12 cellular contexts compared by ENCODE assay signal in the genomic region with DNA sequence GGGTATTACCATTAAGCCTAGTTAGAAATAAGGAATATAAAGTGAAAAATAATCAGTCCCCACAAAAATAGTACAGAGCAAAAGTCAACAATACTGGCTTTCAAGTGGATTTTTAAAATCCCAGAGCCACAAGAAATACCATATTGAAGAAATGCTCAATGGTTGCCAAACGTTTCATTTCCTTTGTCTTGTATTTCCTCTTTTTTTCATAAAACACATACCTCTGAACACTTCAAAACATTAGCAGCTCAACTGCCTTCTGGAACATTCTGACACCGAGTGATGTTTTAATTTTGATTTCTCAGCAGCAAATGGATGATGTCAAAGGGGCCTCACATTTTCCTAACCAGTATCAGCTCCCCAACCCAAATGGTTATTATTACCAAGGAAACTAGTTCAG. TPM values are rescaled to one million over a fixed set of nuclear protein-coding genes. Genes with fewer than 3 reads are reported as not detected.
DNase-seq lines count a peak whose midpoint lies in the region; ATAC-seq and TF ChIP-seq lines count a peak whose summit lies in the region.
"Had no signal": no experiment of that assay in that cellular context is flagged by ENCODE, and none has a peak within 500 bp of the region (broad histone marks: within the 10 kb centered on the region; RNA-seq: fewer than 3 reads in every experiment).

No MANE protein-coding gene starts in this region.

- H3K36me3 Mint-ChIP-seq in stimulated activated naive CD8-positive, alpha-beta T cell treated with anti-CD3 and anti-CD28 coated beads, Interleukin-15, Interleukin-2, amounts not matched to agents 100 ng/mL and 50 ng/mL, for 24 hours (ENCODE audit: low read depth), result no peaks in the 10 kb centered on the region
- H3K36me3 Mint-ChIP-seq in MCF 10A (ENCODE audit: insufficient read depth, unreplicated experiment) (peaks cover 3% of the 10 kb centered on the region), nephron (ENCODE audit: low read depth) (no peaks in the 10 kb centered on the region)

- H3K27me3 ChIP-seq in vagina, result no peaks in the 10 kb centered on the region

- H3K4me3 ChIP-seq in vagina, result no peak overlapping the region

- BruUV-seq in MCF 10A (replicated peaks; lab: Mats Ljungman, UMichigan), result no TSS peak

- intact Hi-C loops in MCF 10A (cut with micrococcal nuclease), result no loop called here
- intact Hi-C loops in vagina (cut with DNase I), result no loop called here

- CTCF ChIA-PET in MCF 10A (lab: Yijun Ruan, JAX), result interaction anchor here (0.6 to 1.4 kb wide), 2 partner anchors 7 to 103 kb away, joined by 4 to 5 read pairs; no protein-coding TSS in a partner anchor

- H3K27me3 Mint-ChIP-seq in stimulated activated naive CD8-positive, alpha-beta T cell treated with anti-CD3 and anti-CD28 coated beads, Interleukin-15, Interleukin-2, amounts not matched to agents 100 ng/mL and 50 ng/mL, for 24 hours, result no peaks in the 10 kb centered on the region
- H3K27me3 Mint-ChIP-seq in MCF 10A (ENCODE audit: insufficient read depth, unreplicated experiment) (no peaks in the 10 kb centered on the region), nephron (ENCODE audit: low read depth) (no peaks in the 10 kb centered on the region)

- ATAC-seq in stimulated activated naive CD8-positive, alpha-beta T cell treated with anti-CD3 and anti-CD28 coated beads, Interleukin-15, Interleukin-2, amounts not matched to agents 100 U/mL and 50 U/mL, for 24 hours, result no peak
- ATAC-seq in GM19452 (IDR thresholded peaks at IDR 0.05; ENCODE audit: unreplicated experiment), result no peak

- H3K36me3 ChIP-seq in vagina, result no peaks in the 10 kb centered on the region

- peaks cover 81% of the 10 kb centered on the region for H3K4me1 Mint-ChIP-seq in stimulated activated naive CD8-positive, alpha-beta T cell treated with anti-CD3 and anti-CD28 coated beads, Interleukin-15, Interleukin-2, amounts not matched to agents 100 ng/mL and 50 ng/mL, for 24 hours (ENCODE audit: low read depth)
- H3K4me1 Mint-ChIP-seq in MCF 10A (ENCODE audit: insufficient read depth, unreplicated experiment) (peaks cover 27% of the 10 kb centered on the region), nephron (peaks cover 86% of the 10 kb centered on the region)

- H3K9me3 ChIP-seq in vagina, result no peaks in the 10 kb centered on the region

- DNase-seq in stimulated activated naive CD8-positive, alpha-beta T cell treated with anti-CD3 and anti-CD28 coated beads, Interleukin-15, Interleukin-2, amounts not matched to agents 100 U/mL and 50 U/mL, for 24 hours, result no peak
- no peak for DNase-seq in MCF 10A (ENCODE audit: unreplicated experiment)
- no peak for DNase-seq in vagina (ENCODE audit: extremely low spot score in 2 of 2)
- no peak for DNase-seq in erythroblast (lab: John Stamatoyannopoulos, UW)
- no peak for DNase-seq in NCI-H2029 treated with DMSO at 0.1 percent for 48 hours (lab: John Stamatoyannopoulos, UW)
- DNase-seq: EL, mesendoderm, NCI-H2171 treated with DMSO at 0.1 percent for 48 hours had no signal

- H3K27ac Mint-ChIP-seq in stimulated activated naive CD8-positive, alpha-beta T cell treated with anti-CD3 and anti-CD28 coated beads, Interleukin-15, Interleukin-2, amounts not matched to agents 100 ng/mL and 50 ng/mL, for 24 hours, result peak overlapping the region; percentile 29
- H3K27ac Mint-ChIP-seq in MCF 10A (ENCODE audit: low read depth, unreplicated experiment), result peak overlapping the region; percentile 98
- peak overlapping the region in 2 of 3 experiments; percentile 82 to 91 for H3K27ac Mint-ChIP-seq in nephron

- H3K9me3 Mint-ChIP-seq in stimulated activated naive CD8-positive, alpha-beta T cell treated with anti-CD3 and anti-CD28 coated beads, Interleukin-15, Interleukin-2, amounts not matched to agents 100 ng/mL and 50 ng/mL, for 24 hours, result no peaks in the 10 kb centered on the region
- H3K9me3 Mint-ChIP-seq in MCF 10A (ENCODE audit: unreplicated experiment) (no peaks in the 10 kb centered on the region), nephron (no peaks in the 10 kb centered on the region)

- no peak overlapping the region for H3K4me3 Mint-ChIP-seq in stimulated activated naive CD8-positive, alpha-beta T cell treated with anti-CD3 and anti-CD28 coated beads, Interleukin-15, Interleukin-2, amounts not matched to agents 100 ng/mL and 50 ng/mL, for 24 hours
- H3K4me3 Mint-ChIP-seq in MCF 10A (ENCODE audit: unreplicated experiment) (no peak overlapping the region), nephron (no peak overlapping the region)

- peaks cover 57% of the 10 kb centered on the region for H3K4me1 ChIP-seq in vagina

- TF ChIP-seq POLR2A in vagina (IDR thresholded peaks at IDR 0.05) (no peak), erythroblast (IDR thresholded peaks at IDR 0.05; ENCODE audit: low read length) (no peak)

- POLR2A ChIA-PET in MCF 10A (lab: Yijun Ruan, JAX), result interaction anchor here (3.4 kb wide), 1 partner anchor 10 kb away, joined by 33 read pairs; a partner anchor contains a TSS

- peak overlapping the region; percentile 80 for H3K27ac ChIP-seq in vagina
- H3K27ac ChIP-seq: KMS-11 had no signal

- no peak for TF ChIP-seq CTCF in MCF 10A (IDR thresholded peaks at IDR 0.05; ENCODE audit: unreplicated experiment)
- TF ChIP-seq CTCF in nephron (IDR thresholded peaks at IDR 0.05; ENCODE audit: unreplicated experiment in 3 of 3), result no peak
- TF ChIP-seq CTCF in vagina (IDR thresholded peaks at IDR 0.05), result no peak

RNA-seq across cellular contexts. Expression of a gene that starts 10.5 kb away (rescaled TPM):
- total RNA-seq in MCF 10A (2022), result 3.8 and 4.8 TPM in 2 replicates
- total RNA-seq in vagina, result 14.5 TPM

RNA-seq across cellular contexts. Expression of a gene that starts 36.6 kb away (rescaled TPM):
- total RNA-seq in MCF 10A (2022), result 48.3 and 64.8 TPM in 2 replicates
- 21.6 TPM for total RNA-seq in vagina

Comparison
In these comparisons a context has a peak if more than half of its experiments do, and no peak if none do; other contexts are left out.
1. H3K27ac Mint-ChIP-seq: peak in every context shown above with its lines; median percentile 98 in MCF 10A; 86 in nephron; 29 in stimulated activated naive CD8-positive, alpha-beta T cell treated with anti-CD3 and anti-CD28 coated beads, Interleukin-15, Interleukin-2, amounts not matched to agents 100 ng/mL and 50 ng/mL, for 24 hours.